In the genomic region with DNA sequence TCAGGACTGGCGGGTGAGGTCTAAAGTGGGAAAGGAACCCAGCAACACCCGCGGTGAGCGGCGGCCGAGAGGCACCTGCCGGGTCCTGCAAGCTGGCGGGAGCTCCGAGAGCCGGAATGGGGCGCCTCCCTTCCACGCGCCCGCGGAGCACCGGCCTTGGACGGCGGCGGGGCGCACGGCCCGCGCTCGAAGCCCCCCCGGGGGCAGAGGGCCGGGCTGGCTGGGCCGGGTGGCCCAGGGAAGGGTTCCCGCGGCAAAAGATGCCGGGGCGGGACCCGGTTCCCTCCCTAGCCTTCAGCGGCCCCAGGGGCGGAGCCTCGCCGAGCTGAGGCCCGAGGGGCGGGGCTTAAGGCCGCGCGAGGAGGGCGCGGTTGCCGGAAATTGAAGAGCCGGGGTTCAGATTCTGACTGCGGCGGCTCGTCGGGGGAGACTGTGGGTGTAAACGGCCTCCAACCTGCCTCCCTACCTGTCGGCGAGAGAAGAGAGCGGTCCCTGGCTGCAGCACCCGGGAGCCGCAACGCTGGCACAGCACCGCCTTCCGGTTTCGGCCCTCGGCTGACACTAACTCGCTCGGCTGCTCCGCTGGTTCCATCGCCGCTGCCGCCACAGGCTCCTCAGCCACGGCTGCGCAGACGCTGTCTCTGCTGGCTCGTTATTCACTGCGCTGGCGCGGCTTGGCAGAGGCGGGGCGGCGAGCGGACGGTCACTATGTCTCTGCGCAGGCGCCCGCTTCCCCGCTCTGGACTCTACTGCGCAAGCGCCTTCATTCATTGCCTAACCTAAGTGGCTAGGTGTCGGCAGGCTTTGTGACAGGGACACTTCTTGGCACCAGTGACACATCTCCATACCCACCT, we compare ENCODE assay signal across 8 cellular contexts. TPM values are rescaled to one million over a fixed set of nuclear protein-coding genes. Genes with fewer than 3 reads are reported as not detected.
A peak's percentile ranks its signal among the peaks of the same experiment; 100 is the strongest.
DNase-seq lines count a peak whose midpoint lies in the region; ATAC-seq, FAIRE-seq and TF ChIP-seq lines count a peak whose summit lies in the region.

A gene (minus strand): TSS at position 643 of the 854 bp plus-strand sequence. CDS start 51 bp downstream, at position 592.

- H3K9me3 ChIP-seq in heart right ventricle, result no peaks in the 10 kb centered on the region

- peak; percentile 99 for FAIRE-seq in GM12892 (lab: Jason Lieb, UNC)

- no peaks in the 10 kb centered on the region for H3K27me3 Mint-ChIP-seq in progenitor cell of endocrine pancreas

- H3K4me3 Mint-ChIP-seq in progenitor cell of endocrine pancreas (ENCODE audit: low read depth), result peak within 1 kb of the TSS; percentile 92

- peak; percentile 96 for TF ChIP-seq POLR2A in GM12892 (IDR thresholded peaks at IDR 0.05; ENCODE audit: low read depth, low read length)

- H3K27ac ChIP-seq in heart right ventricle (peak within 1 kb of the TSS; percentile 70 to 98 (median 95)), urinary bladder (ENCODE audit: low read depth) (peak within 1 kb of the TSS; percentile 84)

- no peaks in the 10 kb centered on the region for H3K27me3 ChIP-seq in heart right ventricle

- H3K4me1 ChIP-seq in heart right ventricle, result peaks cover 0 to 18% (median 13%) of the 10 kb centered on the region in 9 donors
- H3K4me1 ChIP-seq in urinary bladder (ENCODE audit: insufficient read depth), result no peaks in the 10 kb centered on the region

- 0 to 1% methylated on average over 80 to 85 of the region's 85 CpGs for WGBS in heart right ventricle, 2 donors
- under 1% methylated on average over 85 of the region's 85 CpGs for WGBS in urinary bladder

- H3K36me3 ChIP-seq in heart right ventricle, result peaks cover 0 to 46% (median 22%) of the 10 kb centered on the region in 9 donors
- no peaks in the 10 kb centered on the region for H3K36me3 ChIP-seq in urinary bladder (ENCODE audit: insufficient read depth)

- peaks cover 11% of the 10 kb centered on the region for H3K4me1 Mint-ChIP-seq in progenitor cell of endocrine pancreas (ENCODE audit: low read depth)

- H3K36me3 Mint-ChIP-seq in progenitor cell of endocrine pancreas (ENCODE audit: insufficient read depth), result peaks cover 2% of the 10 kb centered on the region

- TF ChIP-seq CTCF in heart right ventricle (IDR thresholded peaks at IDR 0.05) (peak in 6 of 9 donors; percentile 10 to 59 (median 37)), progenitor cell of endocrine pancreas (IDR thresholded peaks at IDR 0.05; ENCODE audit: unreplicated experiment) (peak; percentile 23)

- H3K27ac Mint-ChIP-seq in progenitor cell of endocrine pancreas, result peak within 1 kb of the TSS; percentile 97

- DNase-seq in GM12892 (ENCODE audit: insufficient read length) (peak; percentile 93), NCI-H146 (lab: John Stamatoyannopoulos, UW) (peak; percentile 96), T-helper 1 cell (peak; percentile 94 to 97 (median 96)), amniotic epithelial cell (ENCODE audit: low read depth) (peak; percentile 88), heart right ventricle (peak; percentile 96 to 97), progenitor cell of endocrine pancreas (ENCODE audit: low spot score, unreplicated experiment) (peak; percentile 86)

- intact Hi-C loops in heart right ventricle (cut with DNase I), result loop anchor here in 4 of 10 donors (2.0 to 5.0 kb wide), 5 partner anchors 38 to 81 kb away; a partner anchor contains a TSS

- no peaks in the 10 kb centered on the region for H3K9me3 Mint-ChIP-seq in progenitor cell of endocrine pancreas (ENCODE audit: low read depth)

- peak within 1 kb of the TSS; percentile 59 to 88 (median 74) for H3K4me3 ChIP-seq in heart right ventricle
- peak within 1 kb of the TSS; percentile 80 for H3K4me3 ChIP-seq in urinary bladder (ENCODE audit: low read depth, low read length)

- peak; percentile 88 for ATAC-seq in HG02852 (IDR thresholded peaks at IDR 0.05; ENCODE audit: unreplicated experiment)
- peak; percentile 98 to 99 (median 99) for ATAC-seq in heart right ventricle

RNA-seq across cellular contexts. Expression of the gene that starts here (rescaled TPM):
- polyA plus RNA-seq in GM12892 (2012; ENCODE audit: missing spikeins), result 6.1 TPM
- total RNA-seq in heart right ventricle (1 to 10 TPM; 3.2 to 6.0 (median 4.8) TPM), progenitor cell of endocrine pancreas (9.7 and 10.7 TPM in 2 replicates), urinary bladder (5.3 TPM)
- polyA plus RNA-seq in heart right ventricle (1 to 10 TPM; 2.0 to 8.1 TPM), urinary bladder (6.7 TPM)

Comparison
In these comparisons a context has a peak if more than half of its experiments do, and no peak if none do; other contexts are left out.
1. Peak in every context shown above with its lines: DNase-seq, ATAC-seq, H3K4me3 ChIP-seq and H3K27ac ChIP-seq.